1 cellular context compared by ENCODE assay signal in the genomic region with DNA sequence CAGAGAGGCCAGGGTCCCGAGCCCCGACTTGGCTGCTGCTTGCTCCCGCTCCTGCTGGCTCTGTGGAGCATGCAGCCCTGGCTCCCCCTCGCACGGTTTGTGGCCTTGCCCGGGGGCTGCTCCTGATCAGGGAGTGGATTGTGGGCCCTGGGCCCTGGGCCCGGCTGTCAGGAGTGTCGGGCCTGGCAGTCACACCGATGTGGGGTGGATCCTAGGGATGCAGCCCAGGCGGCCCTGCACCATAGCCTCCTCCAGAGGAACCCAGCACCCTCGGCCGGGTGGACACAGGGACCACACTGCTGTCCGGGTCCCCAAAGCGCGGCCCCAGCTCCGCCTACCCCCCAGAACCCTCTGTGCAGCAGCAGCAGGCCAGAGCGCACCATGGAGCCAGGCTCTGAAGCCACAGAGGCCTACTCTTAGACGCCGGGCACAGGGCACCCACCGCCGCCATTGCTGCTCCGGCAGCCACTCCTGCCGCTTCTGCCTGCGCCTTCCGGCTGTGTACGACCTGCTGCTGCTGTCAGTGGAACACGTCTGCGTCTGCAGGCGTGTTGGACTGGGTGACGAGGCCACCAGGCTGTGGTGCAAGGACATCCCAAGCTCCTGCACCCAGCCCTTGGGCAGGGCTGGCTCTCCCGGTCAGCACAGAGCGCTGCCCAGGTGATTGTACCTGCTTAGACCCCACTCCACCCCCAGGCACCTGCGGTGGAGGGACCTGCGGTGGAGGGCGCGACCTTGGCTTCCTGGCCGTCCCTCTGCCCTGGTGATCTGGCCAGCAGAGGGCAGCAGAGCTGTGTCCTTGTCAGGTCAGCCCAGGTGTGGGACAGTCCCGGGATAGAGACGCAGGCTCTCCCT.
TF ChIP-seq lines count a peak whose summit lies in the region.

No MANE protein-coding gene starts in this region.

TF ChIP-seq in HepG2, 621 proteins besides CTCF, POLR2A, EP300 and RAD21 (continued from another document and continues in another):
- TF ChIP-seq, protein P1, sequence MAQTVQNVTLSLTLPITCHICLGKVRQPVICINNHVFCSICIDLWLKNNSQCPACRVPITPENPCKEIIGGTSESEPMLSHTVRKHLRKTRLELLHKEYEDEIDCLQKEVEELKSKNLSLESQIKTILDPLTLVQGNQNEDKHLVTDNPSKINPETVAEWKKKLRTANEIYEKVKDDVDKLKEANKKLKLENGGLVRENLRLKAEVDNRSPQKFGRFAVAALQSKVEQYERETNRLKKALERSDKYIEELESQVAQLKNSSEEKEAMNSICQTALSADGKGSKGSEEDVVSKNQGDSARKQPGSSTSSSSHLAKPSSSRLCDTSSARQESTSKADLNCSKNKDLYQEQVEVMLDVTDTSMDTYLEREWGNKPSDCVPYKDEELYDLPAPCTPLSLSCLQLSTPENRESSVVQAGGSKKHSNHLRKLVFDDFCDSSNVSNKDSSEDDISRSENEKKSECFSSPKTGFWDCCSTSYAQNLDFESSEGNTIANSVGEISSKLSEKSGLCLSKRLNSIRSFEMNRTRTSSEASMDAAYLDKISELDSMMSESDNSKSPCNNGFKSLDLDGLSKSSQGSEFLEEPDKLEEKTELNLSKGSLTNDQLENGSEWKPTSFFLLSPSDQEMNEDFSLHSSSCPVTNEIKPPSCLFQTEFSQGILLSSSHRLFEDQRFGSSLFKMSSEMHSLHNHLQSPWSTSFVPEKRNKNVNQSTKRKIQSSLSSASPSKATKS (CRISPR knock-in tag; IDR thresholded peaks at IDR 0.05): no peak
- TF ChIP-seq, protein P2, sequence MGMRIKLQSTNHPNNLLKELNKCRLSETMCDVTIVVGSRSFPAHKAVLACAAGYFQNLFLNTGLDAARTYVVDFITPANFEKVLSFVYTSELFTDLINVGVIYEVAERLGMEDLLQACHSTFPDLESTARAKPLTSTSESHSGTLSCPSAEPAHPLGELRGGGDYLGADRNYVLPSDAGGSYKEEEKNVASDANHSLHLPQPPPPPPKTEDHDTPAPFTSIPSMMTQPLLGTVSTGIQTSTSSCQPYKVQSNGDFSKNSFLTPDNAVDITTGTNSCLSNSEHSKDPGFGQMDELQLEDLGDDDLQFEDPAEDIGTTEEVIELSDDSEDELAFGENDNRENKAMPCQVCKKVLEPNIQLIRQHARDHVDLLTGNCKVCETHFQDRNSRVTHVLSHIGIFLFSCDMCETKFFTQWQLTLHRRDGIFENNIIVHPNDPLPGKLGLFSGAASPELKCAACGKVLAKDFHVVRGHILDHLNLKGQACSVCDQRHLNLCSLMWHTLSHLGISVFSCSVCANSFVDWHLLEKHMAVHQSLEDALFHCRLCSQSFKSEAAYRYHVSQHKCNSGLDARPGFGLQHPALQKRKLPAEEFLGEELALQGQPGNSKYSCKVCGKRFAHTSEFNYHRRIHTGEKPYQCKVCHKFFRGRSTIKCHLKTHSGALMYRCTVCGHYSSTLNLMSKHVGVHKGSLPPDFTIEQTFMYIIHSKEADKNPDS (CRISPR knock-in tag; IDR thresholded peaks at IDR 0.05): no peak
- TF ChIP-seq ZIK1 (CRISPR knock-in tag; IDR thresholded peaks at IDR 0.05; ENCODE audit: borderline replicate concordance, low read depth) (no peak), ZNF430 (CRISPR knock-in tag; IDR thresholded peaks at IDR 0.05) (no peak), RFX5 (IDR thresholded peaks at IDR 0.05; ENCODE audit: low read depth, low read length) (no peak), XRCC5 (optimal IDR thresholded peaks at IDR 0.05; ENCODE audit: low read length) (peak; percentile 50), RBM22 (optimal IDR thresholded peaks at IDR 0.05; ENCODE audit: low read length) (no peak), ZKSCAN8 (CRISPR knock-in tag; IDR thresholded peaks at IDR 0.05; ENCODE audit: borderline replicate concordance) (no peak), ZSCAN20 (CRISPR knock-in tag; IDR thresholded peaks at IDR 0.05; ENCODE audit: borderline replicate concordance) (no peak), HIVEP1 (CRISPR knock-in tag; IDR thresholded peaks at IDR 0.05) (no peak), SIX1 (CRISPR knock-in tag; IDR thresholded peaks at IDR 0.05; ENCODE audit: borderline replicate concordance) (no peak), SOX13 (IDR thresholded peaks at IDR 0.05) (no peak), SOX13 (CRISPR knock-in tag; conservative IDR thresholded peaks at IDR 0.05 in 1 of 2, IDR thresholded peaks at IDR 0.05 in 1 of 2) (no peak; a peak in 1 of 4 replicates), ZNF703 (CRISPR knock-in tag; IDR thresholded peaks at IDR 0.05; ENCODE audit: borderline replicate concordance) (no peak), JUND (CRISPR knock-in tag; IDR thresholded peaks at IDR 0.05) (no peak), ZNF709 (CRISPR knock-in tag; IDR thresholded peaks at IDR 0.05) (no peak), MBNL3 (CRISPR knock-in tag; conservative IDR thresholded peaks at IDR 0.05) (no peak), PLRG1 (conservative IDR thresholded peaks at IDR 0.05) (no peak), HES4 (CRISPR knock-in tag; IDR thresholded peaks at IDR 0.05; ENCODE audit: borderline replicate concordance) (no peak), ATF7 (IDR thresholded peaks at IDR 0.05) (no peak), ATF7 (CRISPR knock-in tag; IDR thresholded peaks at IDR 0.05) (no peak), SNRNP70 (IDR thresholded peaks at IDR 0.05; ENCODE audit: low read depth, low read length) (no peak), ZFP41 (CRISPR knock-in tag; IDR thresholded peaks at IDR 0.05; ENCODE audit: borderline replicate concordance) (no peak), PAWR (CRISPR knock-in tag; IDR thresholded peaks at IDR 0.05; ENCODE audit: borderline replicate concordance) (no peak), ZNF274 (CRISPR knock-in tag; IDR thresholded peaks at IDR 0.05) (no peak), SKI (IDR thresholded peaks at IDR 0.05; ENCODE audit: partially characterized antibody) (no peak), KLF11 (CRISPR knock-in tag; IDR thresholded peaks at IDR 0.05) (no peak), ZNF136 (CRISPR knock-in tag; IDR thresholded peaks at IDR 0.05; ENCODE audit: low read depth) (no peak)
- TF ChIP-seq, protein P3, sequence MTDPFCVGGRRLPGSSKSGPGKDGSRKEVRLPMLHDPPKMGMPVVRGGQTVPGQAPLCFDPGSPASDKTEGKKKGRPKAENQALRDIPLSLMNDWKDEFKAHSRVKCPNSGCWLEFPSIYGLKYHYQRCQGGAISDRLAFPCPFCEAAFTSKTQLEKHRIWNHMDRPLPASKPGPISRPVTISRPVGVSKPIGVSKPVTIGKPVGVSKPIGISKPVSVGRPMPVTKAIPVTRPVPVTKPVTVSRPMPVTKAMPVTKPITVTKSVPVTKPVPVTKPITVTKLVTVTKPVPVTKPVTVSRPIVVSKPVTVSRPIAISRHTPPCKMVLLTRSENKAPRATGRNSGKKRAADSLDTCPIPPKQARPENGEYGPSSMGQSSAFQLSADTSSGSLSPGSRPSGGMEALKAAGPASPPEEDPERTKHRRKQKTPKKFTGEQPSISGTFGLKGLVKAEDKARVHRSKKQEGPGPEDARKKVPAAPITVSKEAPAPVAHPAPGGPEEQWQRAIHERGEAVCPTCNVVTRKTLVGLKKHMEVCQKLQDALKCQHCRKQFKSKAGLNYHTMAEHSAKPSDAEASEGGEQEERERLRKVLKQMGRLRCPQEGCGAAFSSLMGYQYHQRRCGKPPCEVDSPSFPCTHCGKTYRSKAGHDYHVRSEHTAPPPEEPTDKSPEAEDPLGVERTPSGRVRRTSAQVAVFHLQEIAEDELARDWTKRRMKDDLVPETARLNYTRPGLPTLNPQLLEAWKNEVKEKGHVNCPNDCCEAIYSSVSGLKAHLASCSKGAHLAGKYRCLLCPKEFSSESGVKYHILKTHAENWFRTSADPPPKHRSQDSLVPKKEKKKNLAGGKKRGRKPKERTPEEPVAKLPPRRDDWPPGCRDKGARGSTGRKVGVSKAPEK (CRISPR knock-in tag; IDR thresholded peaks at IDR 0.05; ENCODE audit: borderline replicate concordance): no peak
- TF ChIP-seq, protein P4, sequence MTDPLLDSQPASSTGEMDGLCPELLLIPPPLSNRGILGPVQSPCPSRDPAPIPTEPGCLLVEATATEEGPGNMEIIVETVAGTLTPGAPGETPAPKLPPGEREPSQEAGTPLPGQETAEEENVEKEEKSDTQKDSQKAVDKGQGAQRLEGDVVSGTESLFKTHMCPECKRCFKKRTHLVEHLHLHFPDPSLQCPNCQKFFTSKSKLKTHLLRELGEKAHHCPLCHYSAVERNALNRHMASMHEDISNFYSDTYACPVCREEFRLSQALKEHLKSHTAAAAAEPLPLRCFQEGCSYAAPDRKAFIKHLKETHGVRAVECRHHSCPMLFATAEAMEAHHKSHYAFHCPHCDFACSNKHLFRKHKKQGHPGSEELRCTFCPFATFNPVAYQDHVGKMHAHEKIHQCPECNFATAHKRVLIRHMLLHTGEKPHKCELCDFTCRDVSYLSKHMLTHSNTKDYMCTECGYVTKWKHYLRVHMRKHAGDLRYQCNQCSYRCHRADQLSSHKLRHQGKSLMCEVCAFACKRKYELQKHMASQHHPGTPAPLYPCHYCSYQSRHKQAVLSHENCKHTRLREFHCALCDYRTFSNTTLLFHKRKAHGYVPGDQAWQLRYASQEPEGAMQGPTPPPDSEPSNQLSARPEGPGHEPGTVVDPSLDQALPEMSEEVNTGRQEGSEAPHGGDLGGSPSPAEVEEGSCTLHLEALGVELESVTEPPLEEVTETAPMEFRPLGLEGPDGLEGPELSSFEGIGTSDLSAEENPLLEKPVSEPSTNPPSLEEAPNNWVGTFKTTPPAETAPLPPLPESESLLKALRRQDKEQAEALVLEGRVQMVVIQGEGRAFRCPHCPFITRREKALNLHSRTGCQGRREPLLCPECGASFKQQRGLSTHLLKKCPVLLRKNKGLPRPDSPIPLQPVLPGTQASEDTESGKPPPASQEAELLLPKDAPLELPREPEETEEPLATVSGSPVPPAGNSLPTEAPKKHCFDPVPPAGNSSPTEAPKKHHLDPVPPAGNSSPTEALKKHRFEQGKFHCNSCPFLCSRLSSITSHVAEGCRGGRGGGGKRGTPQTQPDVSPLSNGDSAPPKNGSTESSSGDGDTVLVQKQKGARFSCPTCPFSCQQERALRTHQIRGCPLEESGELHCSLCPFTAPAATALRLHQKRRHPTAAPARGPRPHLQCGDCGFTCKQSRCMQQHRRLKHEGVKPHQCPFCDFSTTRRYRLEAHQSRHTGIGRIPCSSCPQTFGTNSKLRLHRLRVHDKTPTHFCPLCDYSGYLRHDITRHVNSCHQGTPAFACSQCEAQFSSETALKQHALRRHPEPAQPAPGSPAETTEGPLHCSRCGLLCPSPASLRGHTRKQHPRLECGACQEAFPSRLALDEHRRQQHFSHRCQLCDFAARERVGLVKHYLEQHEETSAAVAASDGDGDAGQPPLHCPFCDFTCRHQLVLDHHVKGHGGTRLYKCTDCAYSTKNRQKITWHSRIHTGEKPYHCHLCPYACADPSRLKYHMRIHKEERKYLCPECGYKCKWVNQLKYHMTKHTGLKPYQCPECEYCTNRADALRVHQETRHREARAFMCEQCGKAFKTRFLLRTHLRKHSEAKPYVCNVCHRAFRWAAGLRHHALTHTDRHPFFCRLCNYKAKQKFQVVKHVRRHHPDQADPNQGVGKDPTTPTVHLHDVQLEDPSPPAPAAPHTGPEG (CRISPR knock-in tag; IDR thresholded peaks at IDR 0.05): no peak
- TF ChIP-seq, protein P5, sequence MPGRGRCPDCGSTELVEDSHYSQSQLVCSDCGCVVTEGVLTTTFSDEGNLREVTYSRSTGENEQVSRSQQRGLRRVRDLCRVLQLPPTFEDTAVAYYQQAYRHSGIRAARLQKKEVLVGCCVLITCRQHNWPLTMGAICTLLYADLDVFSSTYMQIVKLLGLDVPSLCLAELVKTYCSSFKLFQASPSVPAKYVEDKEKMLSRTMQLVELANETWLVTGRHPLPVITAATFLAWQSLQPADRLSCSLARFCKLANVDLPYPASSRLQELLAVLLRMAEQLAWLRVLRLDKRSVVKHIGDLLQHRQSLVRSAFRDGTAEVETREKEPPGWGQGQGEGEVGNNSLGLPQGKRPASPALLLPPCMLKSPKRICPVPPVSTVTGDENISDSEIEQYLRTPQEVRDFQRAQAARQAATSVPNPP (CRISPR knock-in tag; IDR thresholded peaks at IDR 0.05): no peak
- TF ChIP-seq, protein P6, sequence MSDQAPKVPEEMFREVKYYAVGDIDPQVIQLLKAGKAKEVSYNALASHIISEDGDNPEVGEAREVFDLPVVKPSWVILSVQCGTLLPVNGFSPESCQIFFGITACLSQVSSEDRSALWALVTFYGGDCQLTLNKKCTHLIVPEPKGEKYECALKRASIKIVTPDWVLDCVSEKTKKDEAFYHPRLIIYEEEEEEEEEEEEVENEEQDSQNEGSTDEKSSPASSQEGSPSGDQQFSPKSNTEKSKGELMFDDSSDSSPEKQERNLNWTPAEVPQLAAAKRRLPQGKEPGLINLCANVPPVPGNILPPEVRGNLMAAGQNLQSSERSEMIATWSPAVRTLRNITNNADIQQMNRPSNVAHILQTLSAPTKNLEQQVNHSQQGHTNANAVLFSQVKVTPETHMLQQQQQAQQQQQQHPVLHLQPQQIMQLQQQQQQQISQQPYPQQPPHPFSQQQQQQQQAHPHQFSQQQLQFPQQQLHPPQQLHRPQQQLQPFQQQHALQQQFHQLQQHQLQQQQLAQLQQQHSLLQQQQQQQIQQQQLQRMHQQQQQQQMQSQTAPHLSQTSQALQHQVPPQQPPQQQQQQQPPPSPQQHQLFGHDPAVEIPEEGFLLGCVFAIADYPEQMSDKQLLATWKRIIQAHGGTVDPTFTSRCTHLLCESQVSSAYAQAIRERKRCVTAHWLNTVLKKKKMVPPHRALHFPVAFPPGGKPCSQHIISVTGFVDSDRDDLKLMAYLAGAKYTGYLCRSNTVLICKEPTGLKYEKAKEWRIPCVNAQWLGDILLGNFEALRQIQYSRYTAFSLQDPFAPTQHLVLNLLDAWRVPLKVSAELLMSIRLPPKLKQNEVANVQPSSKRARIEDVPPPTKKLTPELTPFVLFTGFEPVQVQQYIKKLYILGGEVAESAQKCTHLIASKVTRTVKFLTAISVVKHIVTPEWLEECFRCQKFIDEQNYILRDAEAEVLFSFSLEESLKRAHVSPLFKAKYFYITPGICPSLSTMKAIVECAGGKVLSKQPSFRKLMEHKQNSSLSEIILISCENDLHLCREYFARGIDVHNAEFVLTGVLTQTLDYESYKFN (CRISPR knock-in tag; conservative IDR thresholded peaks at IDR 0.05): no peak
- TF ChIP-seq, protein P7, sequence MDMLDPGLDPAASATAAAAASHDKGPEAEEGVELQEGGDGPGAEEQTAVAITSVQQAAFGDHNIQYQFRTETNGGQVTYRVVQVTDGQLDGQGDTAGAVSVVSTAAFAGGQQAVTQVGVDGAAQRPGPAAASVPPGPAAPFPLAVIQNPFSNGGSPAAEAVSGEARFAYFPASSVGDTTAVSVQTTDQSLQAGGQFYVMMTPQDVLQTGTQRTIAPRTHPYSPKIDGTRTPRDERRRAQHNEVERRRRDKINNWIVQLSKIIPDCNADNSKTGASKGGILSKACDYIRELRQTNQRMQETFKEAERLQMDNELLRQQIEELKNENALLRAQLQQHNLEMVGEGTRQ (IDR thresholded peaks at IDR 0.05; ENCODE audit: low read depth, low read length): no peak
- TF ChIP-seq, protein P7 (CRISPR knock-in tag; IDR thresholded peaks at IDR 0.05; ENCODE audit: borderline replicate concordance): no peak
